ENCODE assay signal across 23 cellular contexts in genomic region chr13:78680064-78680463, GRCh38. TPM values are rescaled to one million over a fixed set of nuclear protein-coding genes. Genes with fewer than 3 reads are reported as not detected.
DNase-seq lines count a peak whose midpoint lies in the region; ATAC-seq and TF ChIP-seq lines count a peak whose summit lies in the region.
"Had no signal": no experiment of that assay in that cellular context is flagged by ENCODE, and none has a peak within 500 bp of the region (broad histone marks: within the 10 kb centered on the region; RNA-seq: fewer than 3 reads in every experiment).

No MANE protein-coding gene starts in this region.

- no peaks in the 10 kb centered on the region for H3K36me3 Mint-ChIP-seq in activated T-cell treated with anti-CD3 and anti-CD28 coated beads, Interleukin-2, amount 50 U/mL, for 72 hours (ENCODE audit: insufficient read depth in 2 of 2)
- H3K36me3 Mint-ChIP-seq: natural killer cell treated with Interleukin-12 subunit alpha and Interleukin-12 subunit beta and Interleukin-15 and Interleukin-18, amount 100 ng/mL, for 72 hours had no signal

- H3K9me3 ChIP-seq in HEK293 (ENCODE audit: control insufficient read depth, insufficient read depth, low read depth, low read length), result no peaks in the 10 kb centered on the region

- POLR2A ChIA-PET in HEK293 (lab: Yijun Ruan, JAX), result no interaction called here

- no peaks in the 10 kb centered on the region for H3K27me3 Mint-ChIP-seq in activated T-cell treated with anti-CD3 and anti-CD28 coated beads, Interleukin-2, amount 50 U/mL, for 72 hours (ENCODE audit: low read depth)

- no peak overlapping the region for H3K4me3 ChIP-seq in HEK293 (ENCODE audit: low read depth, low read length)
- H3K4me3 ChIP-seq: gastroesophageal sphincter, GM23248, tibial nerve had no signal

- CTCF ChIA-PET in HEK293 (lab: Yijun Ruan, JAX), result interaction anchor here (0.6 kb wide), 1 partner anchor 193 kb away, joined by 3 read pairs; no protein-coding TSS in a partner anchor

- ATAC-seq in activated T-cell treated with anti-CD3 and anti-CD28 coated beads, Interleukin-2, amount 50 U/mL, for 72 hours (replicated peaks in 1 of 2), result no peak
- ATAC-seq: activated T-cell treated with anti-CD3 and anti-CD28 coated beads, Interleukin-2, amount 50 U/mL, for 4 hours; gastroesophageal sphincter; natural killer cell treated with Interleukin-12 subunit alpha and Interleukin-12 subunit beta and Interleukin-15 and Interleukin-18, amount 100 ng/mL, for 72 hours; stimulated activated naive CD8-positive, alpha-beta T cell treated with anti-CD3 and anti-CD28 coated beads, Interleukin-15, amount 100 ng/mL, for 72 hours had no signal

- H3K36me3 ChIP-seq in HEK293 (ENCODE audit: control insufficient read depth in 2 of 2, insufficient read depth in 1 of 2, low read length in 2 of 2), result no peaks in the 10 kb centered on the region
- H3K36me3 ChIP-seq: gastroesophageal sphincter, tibial nerve, WERI-Rb-1 had no signal

- H3K4me1 ChIP-seq in HEK293 (ENCODE audit: control insufficient read depth, insufficient read depth, low read length), result no peaks in the 10 kb centered on the region
- H3K4me1 ChIP-seq: gastroesophageal sphincter, tibial nerve had no signal

- no peak overlapping the region for H3K4me3 Mint-ChIP-seq in activated T-cell treated with anti-CD3 and anti-CD28 coated beads, Interleukin-2, amount 50 U/mL, for 72 hours
- H3K4me3 Mint-ChIP-seq: activated CD4-positive, alpha-beta T cell treated with anti-CD3 and anti-CD28 coated beads, Interleukin-2, amount 10 ng/mL, durations not matched to agents 24 days and 14 days; activated T-cell treated with anti-CD3 and anti-CD28 coated beads, Interleukin-2, amount 50 U/mL, for 4 hours; natural killer cell treated with Interleukin-12 subunit alpha and Interleukin-12 subunit beta and Interleukin-15 and Interleukin-18, amount 100 ng/mL, for 72 hours; stimulated activated naive CD8-positive, alpha-beta T cell treated with anti-CD3 and anti-CD28 coated beads, Interleukin-15, amount 100 ng/mL, for 72 hours had no signal

- TF ChIP-seq CTCF in HEK293 (tag by site-specific recombination; IDR thresholded peaks at IDR 0.05), result no peak

- H3K27ac ChIP-seq in HEK293 (ENCODE audit: extremely low read depth, low read depth, low read length), result no peak overlapping the region
- H3K27ac ChIP-seq: C4-2B, gastroesophageal sphincter, GM23248, tibial nerve, WERI-Rb-1 had no signal

- H3K27ac Mint-ChIP-seq in activated T-cell treated with anti-CD3 and anti-CD28 coated beads, Interleukin-2, amount 50 U/mL, for 72 hours, result no peak overlapping the region
- H3K27ac Mint-ChIP-seq: activated CD4-positive, alpha-beta T cell treated with anti-CD3 and anti-CD28 coated beads, Interleukin-2, amount 10 ng/mL, durations not matched to agents 24 days and 14 days; natural killer cell treated with Interleukin-12 subunit alpha and Interleukin-12 subunit beta and Interleukin-15 and Interleukin-18, amount 100 ng/mL, for 72 hours; stimulated activated naive CD8-positive, alpha-beta T cell treated with anti-CD3 and anti-CD28 coated beads, Interleukin-15, amount 100 ng/mL, for 72 hours had no signal

- H3K9me3 Mint-ChIP-seq in activated T-cell treated with anti-CD3 and anti-CD28 coated beads, Interleukin-2, amount 50 U/mL, for 72 hours, result no peaks in the 10 kb centered on the region
- H3K9me3 Mint-ChIP-seq: activated CD4-positive, alpha-beta T cell treated with anti-CD3 and anti-CD28 coated beads, Interleukin-2, amount 10 ng/mL, durations not matched to agents 24 days and 14 days; activated T-cell treated with anti-CD3 and anti-CD28 coated beads, Interleukin-2, amount 50 U/mL, for 4 hours; natural killer cell treated with Interleukin-12 subunit alpha and Interleukin-12 subunit beta and Interleukin-15 and Interleukin-18, amount 100 ng/mL, for 72 hours; stimulated activated naive CD8-positive, alpha-beta T cell treated with anti-CD3 and anti-CD28 coated beads, Interleukin-15, amount 100 ng/mL, for 72 hours had no signal

- no peaks in the 10 kb centered on the region for H3K4me1 Mint-ChIP-seq in activated T-cell treated with anti-CD3 and anti-CD28 coated beads, Interleukin-2, amount 50 U/mL, for 72 hours (ENCODE audit: low read depth)
- H3K4me1 Mint-ChIP-seq: activated CD4-positive, alpha-beta T cell treated with anti-CD3 and anti-CD28 coated beads, Interleukin-2, amount 10 ng/mL, durations not matched to agents 24 days and 14 days; stimulated activated naive CD8-positive, alpha-beta T cell treated with anti-CD3 and anti-CD28 coated beads, Interleukin-15, amount 100 ng/mL, for 72 hours had no signal

- DNase-seq in NCI-H128 (lab: John Stamatoyannopoulos, UW; ENCODE audit: unreplicated experiment) (peak; percentile 61), NCI-H345 (lab: John Stamatoyannopoulos, UW) (peak; percentile 89), cerebellum (ENCODE audit: low spot score) (peak; percentile 48), T-helper 1 cell (no peak), SK-N-DZ (ENCODE audit: low spot score) (no peak), DMS53 treated with DMSO at 0.1 percent for 48 hours (lab: John Stamatoyannopoulos, UW; ENCODE audit: unreplicated experiment) (no peak)
- no peak for DNase-seq in activated T-cell treated with anti-CD3 and anti-CD28 coated beads, Interleukin-2, amount 50 U/mL, for 72 hours
- DNase-seq: activated CD4-positive, alpha-beta T cell treated with anti-CD3 and anti-CD28 coated beads, Interleukin-2, amount 10 ng/mL, durations not matched to agents 24 days and 14 days; activated naive CD4-positive, alpha-beta T cell treated with Interleukin-2 at 50 U/mL for 16 hours; activated T-cell treated with anti-CD3 and anti-CD28 coated beads, Interleukin-2, amount 50 U/mL, for 4 hours; amniotic stem cell; GM23248; hippocampal formation; IMR-90; left ventricle myocardium superior; midbrain; stimulated activated naive CD8-positive, alpha-beta T cell treated with anti-CD3 and anti-CD28 coated beads, Interleukin-15, amount 100 ng/mL, for 72 hours; WERI-Rb-1 had no signal

TF ChIP-seq in HEK293, 187 proteins besides CTCF, POLR2A, EP300 and RAD21 (continues in another document):
- TF ChIP-seq, protein P1, sequence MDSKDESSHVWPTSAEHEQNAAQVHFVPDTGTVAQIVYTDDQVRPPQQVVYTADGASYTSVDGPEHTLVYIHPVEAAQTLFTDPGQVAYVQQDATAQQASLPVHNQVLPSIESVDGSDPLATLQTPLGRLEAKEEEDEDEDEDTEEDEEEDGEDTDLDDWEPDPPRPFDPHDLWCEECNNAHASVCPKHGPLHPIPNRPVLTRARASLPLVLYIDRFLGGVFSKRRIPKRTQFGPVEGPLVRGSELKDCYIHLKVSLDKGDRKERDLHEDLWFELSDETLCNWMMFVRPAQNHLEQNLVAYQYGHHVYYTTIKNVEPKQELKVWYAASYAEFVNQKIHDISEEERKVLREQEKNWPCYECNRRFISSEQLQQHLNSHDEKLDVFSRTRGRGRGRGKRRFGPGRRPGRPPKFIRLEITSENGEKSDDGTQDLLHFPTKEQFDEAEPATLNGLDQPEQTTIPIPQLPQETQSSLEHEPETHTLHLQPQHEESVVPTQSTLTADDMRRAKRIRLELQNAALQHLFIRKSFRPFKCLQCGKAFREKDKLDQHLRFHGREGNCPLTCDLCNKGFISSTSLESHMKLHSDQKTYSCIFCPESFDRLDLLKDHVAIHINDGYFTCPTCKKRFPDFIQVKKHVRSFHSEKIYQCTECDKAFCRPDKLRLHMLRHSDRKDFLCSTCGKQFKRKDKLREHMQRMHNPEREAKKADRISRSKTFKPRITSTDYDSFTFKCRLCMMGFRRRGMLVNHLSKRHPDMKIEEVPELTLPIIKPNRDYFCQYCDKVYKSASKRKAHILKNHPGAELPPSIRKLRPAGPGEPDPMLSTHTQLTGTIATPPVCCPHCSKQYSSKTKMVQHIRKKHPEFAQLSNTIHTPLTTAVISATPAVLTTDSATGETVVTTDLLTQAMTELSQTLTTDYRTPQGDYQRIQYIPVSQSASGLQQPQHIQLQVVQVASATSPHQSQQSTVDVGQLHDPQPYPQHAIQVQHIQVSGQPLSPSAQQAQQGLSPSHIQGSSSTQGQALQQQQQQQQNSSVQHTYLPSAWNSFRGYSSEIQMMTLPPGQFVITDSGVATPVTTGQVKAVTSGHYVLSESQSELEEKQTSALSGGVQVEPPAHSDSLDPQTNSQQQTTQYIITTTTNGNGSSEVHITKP (tag by site-specific recombination; IDR thresholded peaks at IDR 0.05), result no peak
- TF ChIP-seq ZBTB44 (tag by site-specific recombination; IDR thresholded peaks at IDR 0.05), result peak; percentile 99
- TF ChIP-seq ZNF501 (tag by site-specific recombination; IDR thresholded peaks at IDR 0.05), result peak; percentile 49; the same call in 1 of the 2 replicates
- no peak for TF ChIP-seq YY1 (tag by site-specific recombination; IDR thresholded peaks at IDR 0.05)
- no peak for TF ChIP-seq PBX3 (CRISPR knock-in tag; IDR thresholded peaks at IDR 0.05)

RNA-seq across cellular contexts. Expression of gene OBI1, which starts 21.1 kb away (rescaled TPM):
- total RNA-seq in cerebellum, result 31.5 TPM
- polyA plus RNA-seq in SK-N-DZ (2014; cell fraction: cytosol; rRNA removed), result 13.4 and 17.1 TPM in 2 replicates
- polyA plus RNA-seq in SK-N-DZ (2014; cell fraction: nucleus; rRNA removed), result 10.1 and 12.2 TPM in 2 replicates
- 10 to 100 TPM; 17.8 to 23.0 TPM for total RNA-seq in activated T-cell treated with anti-CD3 and anti-CD28 coated beads, Interleukin-2, amount 50 U/mL, for 72 hours

Comparison
In these comparisons a context has a peak if more than half of its experiments do, and no peak if none do; other contexts are left out.
1. DNase-seq: peak in NCI-H128 (single experiment), NCI-H345 (single experiment) and cerebellum (single experiment); none in T-helper 1 cell (0 of 5), SK-N-DZ (single experiment), activated T-cell treated with anti-CD3 and anti-CD28 coated beads, Interleukin-2, amount 50 U/mL, for 72 hours (0 of 2) and DMS53 treated with DMSO at 0.1 percent for 48 hours (single experiment).